In the genomic region with DNA sequence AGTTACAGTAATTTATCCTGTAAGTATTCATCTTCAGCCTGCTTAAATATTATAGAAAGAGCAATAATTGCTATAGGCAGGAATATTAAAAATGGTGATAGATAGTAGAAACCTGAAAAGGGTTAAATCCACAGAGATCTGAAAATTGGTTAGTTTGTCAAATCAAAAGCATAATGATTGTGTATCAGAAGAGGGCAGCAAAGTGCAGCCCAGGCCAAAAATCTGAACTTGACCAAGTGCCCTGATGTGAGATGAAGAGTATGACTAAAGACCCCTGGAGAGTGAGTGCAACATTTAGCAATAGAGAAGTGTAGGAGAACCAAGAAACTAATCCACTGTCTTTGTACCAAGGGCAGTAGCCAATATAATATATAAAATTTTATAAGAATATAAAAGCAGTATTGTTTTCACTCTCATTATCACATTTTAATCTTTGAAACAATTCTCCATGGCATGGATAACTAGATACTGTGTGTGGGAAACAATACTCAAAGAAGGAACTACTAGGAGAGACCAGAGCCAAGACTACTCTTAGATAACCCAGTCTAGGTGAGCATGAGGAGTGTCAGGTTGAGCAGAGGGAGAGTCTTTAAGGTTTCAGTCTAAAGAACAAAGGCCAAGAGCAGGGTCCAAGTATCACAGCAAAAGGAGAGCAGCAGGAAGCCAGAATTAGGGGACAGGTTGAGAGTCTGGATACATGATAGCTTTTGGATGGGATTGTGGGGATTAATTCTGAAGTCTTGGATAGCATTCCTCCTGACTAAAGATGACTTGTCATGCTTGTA, we compare ENCODE assay signal across 7 cellular contexts.
A peak's percentile ranks its signal among the peaks of the same experiment; 100 is the strongest.
DNase-seq lines count a peak whose midpoint lies in the region; ATAC-seq, FAIRE-seq and TF ChIP-seq lines count a peak whose summit lies in the region.

No MANE protein-coding gene starts in this region.

- H3K14ac ChIP-seq in H1 (ENCODE audit: insufficient read length) = no peak overlapping the region
- no peak overlapping the region for H3K14ac ChIP-seq in trophoblast cell (ENCODE audit: low read length)

- no peaks in the 10 kb centered on the region for H3K9me3 Mint-ChIP-seq in neural progenitor cell

- H2AK5ac ChIP-seq in H1 (ENCODE audit: low read depth, low read length) (no peak overlapping the region), trophoblast cell (ENCODE audit: low read length) (no peak overlapping the region)

- H3K4me1 ChIP-seq in H1 (replicated peaks in 1 of 4; ENCODE audit: control insufficient read depth in 3 of 4, insufficient read depth in 4 of 4, low read length in 3 of 4) = peaks cover 0 to 3% (median 1%) of the 10 kb centered on the region in 4 experiments; a peak in 1 of 7 replicates
- no peaks in the 10 kb centered on the region for H3K4me1 ChIP-seq in neural progenitor cell
- no peaks in the 10 kb centered on the region for H3K4me1 ChIP-seq in trophoblast cell (ENCODE audit: control insufficient read depth in 1 of 2, insufficient read depth in 2 of 2, low read length in 2 of 2)

- H2BK120ac ChIP-seq in H1 (replicated peaks; ENCODE audit: low read depth, low read length) (no peak overlapping the region), trophoblast cell (ENCODE audit: insufficient read depth, low read length, poor library complexity) (no peak overlapping the region)

- DNase-seq in GDM1 (lab: John Stamatoyannopoulos, UW) (peak; percentile 0), H1 (ENCODE audit: low read depth in 1 of 2, low spot score in 2 of 2) (no peak), neural progenitor cell (ENCODE audit: low spot score) (no peak), trophoblast cell (no peak), SHP77 treated with DMSO at 0.1 percent for 48 hours (lab: John Stamatoyannopoulos, UW) (no peak)

- H2BK20ac ChIP-seq in H1 (ENCODE audit: low read length) = no peak overlapping the region

- no peak for TF ChIP-seq EP300 in Ishikawa (IDR thresholded peaks at IDR 0.05; ENCODE audit: borderline replicate concordance)
- no peak for TF ChIP-seq EP300 in H1 (IDR thresholded peaks at IDR 0.05; ENCODE audit: borderline replicate concordance in 1 of 2, low read depth in 2 of 2, low read length in 2 of 2)

- H3K79me2 ChIP-seq in H1 (ENCODE audit: control insufficient read depth in 1 of 2, insufficient read depth in 2 of 2, low read length in 2 of 2) (no peaks in the 10 kb centered on the region), neural progenitor cell (ENCODE audit: low read depth) (no peaks in the 10 kb centered on the region), trophoblast cell (ENCODE audit: control insufficient read depth, insufficient read depth, low read length, poor library complexity) (no peaks in the 10 kb centered on the region)

- H3K4ac ChIP-seq in H1 (replicated peaks; ENCODE audit: insufficient read length, low read depth, low read length) = no peak overlapping the region
- no peak overlapping the region for H3K4ac ChIP-seq in trophoblast cell (ENCODE audit: low read depth, low read length)

- peak; percentile 32 for FAIRE-seq in H1 (lab: Jason Lieb, UNC)

- no peak overlapping the region for H4K12ac ChIP-seq in trophoblast cell (ENCODE audit: low read depth, low read length)

- peak in 2 of 3 experiments; percentile 40 to 43; a peak in 2 of 4 replicates for TF ChIP-seq CTCF in H1 (IDR thresholded peaks at IDR 0.05; ENCODE audit: control extremely low read depth in 1 of 3, insufficient read depth in 1 of 3, low read depth in 1 of 3, low read length in 3 of 3)
- TF ChIP-seq CTCF in neural progenitor cell (IDR thresholded peaks at IDR 0.05) = peak; percentile 20

- H3K23ac ChIP-seq in H1 (ENCODE audit: insufficient read length) = no peak overlapping the region
- no peak overlapping the region for H3K23ac ChIP-seq in trophoblast cell (ENCODE audit: low read length)

- H3K79me1 ChIP-seq in H1 (ENCODE audit: low read depth, low read length) (no peaks in the 10 kb centered on the region), trophoblast cell (ENCODE audit: low read length) (no peaks in the 10 kb centered on the region)

- no peak overlapping the region for H3K4me3 Mint-ChIP-seq in neural progenitor cell

- H2BK12ac ChIP-seq in H1 (ENCODE audit: low read depth, low read length) = no peak overlapping the region
- no peak overlapping the region for H2BK12ac ChIP-seq in trophoblast cell (ENCODE audit: low read length)

- H3K4me3 ChIP-seq in H1 (ENCODE audit: extremely low read depth in 1 of 4, insufficient read depth in 2 of 4, low read depth in 3 of 4, low read length in 4 of 4) (no peak overlapping the region), neural progenitor cell (no peak overlapping the region), trophoblast cell (ENCODE audit: low read depth, low read length) (no peak overlapping the region)

- H4K20me1 ChIP-seq in H1 (replicated peaks in 1 of 2; ENCODE audit: control insufficient read depth in 1 of 2, insufficient read depth in 2 of 2, low read length in 2 of 2) (no peaks in the 10 kb centered on the region), neural progenitor cell (ENCODE audit: low read depth) (no peaks in the 10 kb centered on the region)

- H2BK5ac ChIP-seq in H1 (ENCODE audit: low read depth, low read length) = no peak overlapping the region
- no peak overlapping the region for H2BK5ac ChIP-seq in trophoblast cell (ENCODE audit: low read depth, low read length, poor library complexity)

- TF ChIP-seq RAD21 in Ishikawa (IDR thresholded peaks at IDR 0.05; ENCODE audit: low read depth) = peak; percentile 62
- TF ChIP-seq RAD21 in H1 (IDR thresholded peaks at IDR 0.05 in 1 of 2, conservative IDR thresholded peaks at IDR 0.05 in 1 of 2; ENCODE audit: low read depth in 2 of 2, low read length in 2 of 2) = peak; percentile 67 to 72

- POLR2A ChIA-PET in H1 (lab: Charles Lee; ENCODE audit: partially characterized antibody) = no interaction called here

- H3K36me3 ChIP-seq in H1 (ENCODE audit: control insufficient read depth in 2 of 4, insufficient read depth in 4 of 4, low read length in 3 of 4) (no peaks in the 10 kb centered on the region), neural progenitor cell (no peaks in the 10 kb centered on the region), trophoblast cell (ENCODE audit: control insufficient read depth in 1 of 2, insufficient read depth in 2 of 2, low read length in 2 of 2) (no peaks in the 10 kb centered on the region)

- CTCF ChIA-PET in H1 (lab: Charles Lee; ENCODE audit: partially characterized antibody) = interaction anchor here (0.6 to 1.2 kb wide), 2 partner anchors 34 to 151 kb away, joined by 3 read pairs; no protein-coding TSS in a partner anchor

- no peaks in the 10 kb centered on the region for H3K27me3 ChIP-seq in H1 (replicated peaks in 1 of 4; ENCODE audit: control insufficient read depth in 3 of 4, extremely low read depth in 1 of 4, insufficient read depth in 3 of 4, low read length in 3 of 4)
- no peaks in the 10 kb centered on the region for H3K27me3 ChIP-seq in neural progenitor cell
- no peaks in the 10 kb centered on the region for H3K27me3 ChIP-seq in trophoblast cell (ENCODE audit: insufficient read depth, low read length)

- no peak overlapping the region for H3K56ac ChIP-seq in H1 (replicated peaks; ENCODE audit: insufficient read length, low read depth, low read length)

- H3K23me2 ChIP-seq in H1 (ENCODE audit: low read depth, low read length) = no peaks in the 10 kb centered on the region

- no peak overlapping the region for H3K18ac ChIP-seq in H1 (ENCODE audit: extremely low read depth, low read length)
- no peak overlapping the region for H3K18ac ChIP-seq in trophoblast cell (ENCODE audit: low read length)

- peaks cover 5% of the 10 kb centered on the region for H3K4me1 Mint-ChIP-seq in neural progenitor cell

- no peak overlapping the region for H3K27ac Mint-ChIP-seq in neural progenitor cell

- H4K8ac ChIP-seq in H1 (ENCODE audit: extremely low read depth, insufficient read depth, low read length) = no peak overlapping the region
- no peak overlapping the region for H4K8ac ChIP-seq in trophoblast cell (ENCODE audit: low read depth, low read length)

- no peak overlapping the region for H3K4me2 ChIP-seq in H1 (ENCODE audit: insufficient read depth in 1 of 2, low read depth in 2 of 2, low read length in 2 of 2)
- no peak overlapping the region for H3K4me2 ChIP-seq in neural progenitor cell
- H3K4me2 ChIP-seq in trophoblast cell (ENCODE audit: low read length) = no peak overlapping the region

- peak overlapping the region; percentile 69 for H2AFZ ChIP-seq in H1 (ENCODE audit: low read length)
- no peak overlapping the region for H2AFZ ChIP-seq in neural progenitor cell (replicated peaks)
- no peak overlapping the region for H2AFZ ChIP-seq in trophoblast cell (ENCODE audit: insufficient read depth, low read length, poor library complexity)

- H3K9ac ChIP-seq in H1 (replicated peaks in 1 of 4; ENCODE audit: extremely low read depth in 1 of 4, low read depth in 3 of 4, low read length in 3 of 4) (no peak overlapping the region; a peak in 1 of 7 replicates), neural progenitor cell (no peak overlapping the region), trophoblast cell (ENCODE audit: low read length) (no peak overlapping the region)

- H3K27ac ChIP-seq in H1 (ENCODE audit: low read depth, low read length) (no peak overlapping the region), neural progenitor cell (no peak overlapping the region), trophoblast cell (ENCODE audit: low read depth, low read length) (no peak overlapping the region)

- no peak for TF ChIP-seq POLR2A in H1 (IDR thresholded peaks at IDR 0.05; ENCODE audit: control extremely low read depth in 1 of 2, low read depth in 2 of 2, low read length in 2 of 2)

- no peak for ATAC-seq in GM18517 (IDR thresholded peaks at IDR 0.05; ENCODE audit: unreplicated experiment)

- H3K36me3 Mint-ChIP-seq in neural progenitor cell = no peaks in the 10 kb centered on the region

- no peaks in the 10 kb centered on the region for H3F3A ChIP-seq in neural progenitor cell (ENCODE audit: low read depth)

- H4K91ac ChIP-seq in H1 (replicated peaks; ENCODE audit: insufficient read length, low read length) (no peak overlapping the region), trophoblast cell (ENCODE audit: low read depth, low read length) (no peak overlapping the region)

- H2BK15ac ChIP-seq in H1 (ENCODE audit: low read length) = no peak overlapping the region

- no peak overlapping the region for H4K5ac ChIP-seq in H1 (ENCODE audit: insufficient read length, low read depth, low read length)

- H3K27me3 Mint-ChIP-seq in neural progenitor cell (ENCODE audit: insufficient read depth, low read depth) = no peaks in the 10 kb centered on the region

- no peaks in the 10 kb centered on the region for H3K9me3 ChIP-seq in H1 (ENCODE audit: insufficient read depth in 2 of 2, low read depth in 1 of 2, low read length in 1 of 2)
- H3K9me3 ChIP-seq in neural progenitor cell (ENCODE audit: low read depth) = no peaks in the 10 kb centered on the region
- no peaks in the 10 kb centered on the region for H3K9me3 ChIP-seq in trophoblast cell (ENCODE audit: insufficient read depth, low read depth, low read length)

TF ChIP-seq in Ishikawa, 13 proteins besides CTCF, POLR2A, EP300 and RAD21 (continues in another document):
- TF ChIP-seq CREB1 (IDR thresholded peaks at IDR 0.05; ENCODE audit: low read depth) = no peak

TF ChIP-seq in H1, 55 proteins besides CTCF, POLR2A, EP300 and RAD21 (continues in another document):
- TF ChIP-seq JUN (IDR thresholded peaks at IDR 0.05; ENCODE audit: low read depth, low read length) (no peak), BACH1 (IDR thresholded peaks at IDR 0.05; ENCODE audit: low read length) (no peak), POU5F1 (IDR thresholded peaks at IDR 0.05; ENCODE audit: low read depth, low read length) (no peak)
